Comparison of ENCODE assay signal across 8 cellular contexts in the genomic region with DNA sequence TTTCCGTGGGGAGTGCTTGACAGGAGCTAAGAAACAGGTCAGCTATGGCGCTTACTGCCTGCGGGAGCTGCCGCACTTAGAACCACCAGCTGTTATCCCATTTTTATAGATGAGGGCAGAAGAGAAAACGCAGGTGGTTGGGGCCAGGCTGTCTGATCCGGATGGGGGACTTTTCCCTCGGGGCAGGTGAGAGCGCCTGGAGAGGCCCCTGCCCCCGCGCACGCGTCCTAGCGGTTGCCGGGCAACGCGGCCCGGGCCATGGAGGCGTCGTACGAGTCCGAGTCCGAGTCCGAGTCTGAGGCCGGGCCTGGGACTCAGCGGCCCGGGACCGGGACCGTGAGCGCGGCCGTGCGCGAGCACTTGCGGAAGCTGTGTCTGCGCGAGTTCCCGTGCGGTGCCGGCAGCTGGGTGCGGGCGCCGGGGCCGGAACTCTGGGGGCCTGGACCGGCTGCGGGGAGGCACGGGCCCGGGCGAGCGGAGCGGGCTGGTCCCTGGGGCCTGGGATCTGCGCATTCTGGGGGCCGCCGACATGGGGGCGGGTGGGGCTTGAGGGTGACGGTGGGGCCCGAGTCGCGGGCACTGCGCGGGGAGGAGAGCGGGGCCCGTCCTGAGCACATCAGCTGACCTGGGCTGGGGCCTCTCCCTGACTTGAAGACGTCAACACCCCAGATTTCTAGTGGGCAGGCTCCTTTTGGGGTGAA. TPM values are rescaled to one million over a fixed set of nuclear protein-coding genes. Genes with fewer than 3 reads are reported as not detected.
DNase-seq lines count a peak whose midpoint lies in the region; ATAC-seq and TF ChIP-seq lines count a peak whose summit lies in the region.

A gene with protein sequence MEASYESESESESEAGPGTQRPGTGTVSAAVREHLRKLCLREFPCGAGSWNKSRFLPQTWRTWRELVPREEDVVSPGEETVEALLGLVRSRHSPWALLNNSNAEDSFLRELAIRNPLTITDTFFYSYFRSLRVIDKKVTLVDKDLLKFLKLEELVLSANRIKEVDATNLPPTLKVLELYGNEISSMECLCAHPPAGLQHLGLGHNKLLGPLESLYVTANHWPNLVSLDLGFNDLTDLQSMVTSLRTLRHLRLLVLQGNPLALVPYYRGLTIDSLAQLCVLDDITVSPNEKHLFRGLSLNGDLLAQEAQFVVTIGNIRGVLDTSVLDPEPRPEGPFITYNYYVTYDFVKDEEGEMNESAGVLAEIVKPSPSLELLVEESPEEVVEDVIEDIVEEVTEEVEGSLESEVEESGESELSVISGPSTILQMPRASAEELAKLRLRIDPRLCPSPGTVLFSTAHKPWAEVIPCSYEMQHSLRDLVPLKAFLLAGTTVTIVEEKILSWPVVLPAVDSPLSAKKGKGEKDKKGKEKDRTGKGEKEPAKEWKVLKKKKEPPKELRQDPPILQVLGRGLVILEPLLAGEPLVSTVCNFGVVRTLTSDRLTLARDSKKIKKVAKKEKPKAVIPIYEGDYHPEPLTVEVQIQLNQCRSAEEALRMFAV (plus strand): TSS at position 237 of the 701 bp plus-strand sequence. CDS start 22 bp downstream, at position 259.

- no peak for TF ChIP-seq RAD21 in SK-N-SH (IDR thresholded peaks at IDR 0.05; ENCODE audit: low read length)

- H3K4me2 ChIP-seq in SK-N-SH, result peak within 1 kb of the TSS; percentile 63

- H3K27me3 ChIP-seq in SK-N-SH (ENCODE audit: insufficient read depth) (no peaks in the 10 kb centered on the region), lower lobe of right lung (ENCODE audit: low read depth) (peaks cover 12% of the 10 kb centered on the region), testis (no peaks in the 10 kb centered on the region)

- peaks cover 5% of the 10 kb centered on the region for H3F3A ChIP-seq in SK-N-SH (replicated peaks; ENCODE audit: insufficient read depth)

- no peaks in the 10 kb centered on the region for H3K9me2 ChIP-seq in SK-N-SH

- 0 out of 4 replicates have a peak, but pooled peaks of 1 of the 2 experiments have one; percentile 24 for TF ChIP-seq EP300 in SK-N-SH (IDR thresholded peaks at IDR 0.05; ENCODE audit: borderline replicate concordance in 1 of 2, low read depth in 1 of 2, low read length in 1 of 2)

- no peak for TF ChIP-seq CTCF in SK-N-SH (IDR thresholded peaks at IDR 0.05)
- no peak for TF ChIP-seq CTCF in coronary artery (IDR thresholded peaks at IDR 0.05)
- TF ChIP-seq CTCF in lower lobe of right lung (IDR thresholded peaks at IDR 0.05), result no peak
- no peak for TF ChIP-seq CTCF in testis (IDR thresholded peaks at IDR 0.05)

- no peaks in the 10 kb centered on the region for H3K79me2 ChIP-seq in SK-N-SH (ENCODE audit: insufficient read depth)

- CTCF ChIA-PET in SK-N-SH (lab: Yijun Ruan, JAX), result interaction anchor here (1.1 to 2.2 kb wide), 7 partner anchors 8 to 173 kb away, joined by 3 to 14 read pairs (median 4); no protein-coding TSS in a partner anchor

- WGBS in SK-N-SH (ENCODE audit: low lambda C conversion rate), result 25% methylated on average over 26 of the region's 63 CpGs
- WGBS in testis, 2 donors, result 0 to 2% methylated on average over 5 to 61 of the region's 63 CpGs

- H3K9ac ChIP-seq in SK-N-SH, result no peak within 1 kb of the TSS

- ATAC-seq in lower lobe of right lung, result peak; percentile 82 to 86

- TF ChIP-seq POLR2A in testis (IDR thresholded peaks at IDR 0.05), result no peak

- H4K20me1 ChIP-seq in SK-N-SH (ENCODE audit: insufficient read depth), result no peaks in the 10 kb centered on the region

- peak within 1 kb of the TSS; percentile 39 to 46; a peak in 3 of 4 replicates for H3K4me3 ChIP-seq in SK-N-SH (ENCODE audit: low read depth in 2 of 2, low read length in 1 of 2)
- peak within 1 kb of the TSS; percentile 76 for H3K4me3 ChIP-seq in coronary artery
- H3K4me3 ChIP-seq in lower lobe of right lung, result peak within 1 kb of the TSS; percentile 60
- H3K4me3 ChIP-seq in testis, result peak within 1 kb of the TSS; percentile 62 to 71

- peak within 1 kb of the TSS; percentile 70; the same call in 1 of the 2 replicates for H2AFZ ChIP-seq in SK-N-SH (ENCODE audit: low read depth)

- no peaks in the 10 kb centered on the region; a peak in 1 of 4 replicates for H3K4me1 ChIP-seq in SK-N-SH (ENCODE audit: control insufficient read depth in 1 of 2, insufficient read depth in 2 of 2, low read depth in 1 of 2, low read length in 1 of 2)
- peaks cover 11% of the 10 kb centered on the region for H3K4me1 ChIP-seq in lower lobe of right lung
- H3K4me1 ChIP-seq in testis, result no peaks in the 10 kb centered on the region

- H3K27ac ChIP-seq in SK-N-SH (ENCODE audit: low read depth in 2 of 2, low read length in 1 of 2), result no peak within 1 kb of the TSS
- no peak within 1 kb of the TSS for H3K27ac ChIP-seq in coronary artery
- H3K27ac ChIP-seq in lower lobe of right lung, result no peak within 1 kb of the TSS
- H3K27ac ChIP-seq in testis, result peak within 1 kb of the TSS in 1 of 2 donors; percentile 41

- H3K9me3 ChIP-seq in SK-N-SH (no peaks in the 10 kb centered on the region), lower lobe of right lung (no peaks in the 10 kb centered on the region), testis (no peaks in the 10 kb centered on the region)

- POLR2A ChIA-PET in SK-N-SH (lab: Yijun Ruan, JAX), result no interaction called here

- DNase-seq in activated T-cell treated with anti-CD3 and anti-CD28 coated beads for 1 hour (ENCODE audit: low read depth) (peak; percentile 25), activated T-cell treated with anti-CD3 and anti-CD28 coated beads for 4 hours (no peak), SK-N-SH (peak; percentile 83), coronary artery (ENCODE audit: low spot score) (no peak), lower lobe of right lung (peak; percentile 67), testis (peak; percentile 67), NCI-H446 (lab: John Stamatoyannopoulos, UW) (no peak), NCI-H128 (lab: John Stamatoyannopoulos, UW; ENCODE audit: unreplicated experiment) (no peak)

- intact Hi-C loops in lower lobe of right lung (cut with DNase I), result no loop called here
- intact Hi-C loops in testis (cut with DNase I; ENCODE audit: low total_unique reads), result no loop called here

- H3K36me3 ChIP-seq in SK-N-SH (replicated peaks in 1 of 2; ENCODE audit: control insufficient read depth in 1 of 2, insufficient read depth in 2 of 2, low read length in 1 of 2) (no peaks in the 10 kb centered on the region), lower lobe of right lung (no peaks in the 10 kb centered on the region), testis (ENCODE audit: low read depth, missing control alignments) (no peaks in the 10 kb centered on the region)

TF ChIP-seq in SK-N-SH, 30 proteins besides CTCF, POLR2A, EP300 and RAD21:
- TF ChIP-seq NRF1 (IDR thresholded peaks at IDR 0.05; ENCODE audit: low read depth, low read length), result 0 out of 2 replicates have a peak, but pooled peaks have one; percentile 16
- TF ChIP-seq MEF2A (IDR thresholded peaks at IDR 0.05; ENCODE audit: borderline replicate concordance, low read depth), result no peak
- TF ChIP-seq FOSL2 (IDR thresholded peaks at IDR 0.05; ENCODE audit: borderline replicate concordance, low read depth), result no peak
- no peak for TF ChIP-seq MXI1 (IDR thresholded peaks at IDR 0.05; ENCODE audit: low read depth, low read length)
- no peak for TF ChIP-seq GABPA (IDR thresholded peaks at IDR 0.05; ENCODE audit: low read depth)
- TF ChIP-seq SIN3A (IDR thresholded peaks at IDR 0.05; ENCODE audit: borderline replicate concordance, low read depth, low read length), result no peak
- TF ChIP-seq, protein P1, sequence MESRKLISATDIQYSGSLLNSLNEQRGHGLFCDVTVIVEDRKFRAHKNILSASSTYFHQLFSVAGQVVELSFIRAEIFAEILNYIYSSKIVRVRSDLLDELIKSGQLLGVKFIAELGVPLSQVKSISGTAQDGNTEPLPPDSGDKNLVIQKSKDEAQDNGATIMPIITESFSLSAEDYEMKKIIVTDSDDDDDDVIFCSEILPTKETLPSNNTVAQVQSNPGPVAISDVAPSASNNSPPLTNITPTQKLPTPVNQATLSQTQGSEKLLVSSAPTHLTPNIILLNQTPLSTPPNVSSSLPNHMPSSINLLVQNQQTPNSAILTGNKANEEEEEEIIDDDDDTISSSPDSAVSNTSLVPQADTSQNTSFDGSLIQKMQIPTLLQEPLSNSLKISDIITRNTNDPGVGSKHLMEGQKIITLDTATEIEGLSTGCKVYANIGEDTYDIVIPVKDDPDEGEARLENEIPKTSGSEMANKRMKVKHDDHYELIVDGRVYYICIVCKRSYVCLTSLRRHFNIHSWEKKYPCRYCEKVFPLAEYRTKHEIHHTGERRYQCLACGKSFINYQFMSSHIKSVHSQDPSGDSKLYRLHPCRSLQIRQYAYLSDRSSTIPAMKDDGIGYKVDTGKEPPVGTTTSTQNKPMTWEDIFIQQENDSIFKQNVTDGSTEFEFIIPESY (IDR thresholded peaks at IDR 0.05; ENCODE audit: borderline replicate concordance, low read depth), result no peak
- no peak for TF ChIP-seq RCOR1 (IDR thresholded peaks at IDR 0.05; ENCODE audit: low read length)
TF ChIP-seq in SK-N-SH: peak in this region for 1.

RNA-seq across cellular contexts. Expression of the gene that starts here (rescaled TPM):
- polyA plus RNA-seq in SK-N-SH (2012; rRNA removed), result 0.94 and 1.4 TPM in 2 replicates
- polyA plus RNA-seq in SK-N-SH (2012; cell fraction: cytosol; rRNA removed), result 0.50 and 0.59 TPM in 2 replicates
- polyA plus RNA-seq in SK-N-SH (2012; cell fraction: nucleus; rRNA removed), result 1.5 and 1.7 TPM in 2 replicates
- 4.2 TPM for total RNA-seq in lower lobe of right lung
- total RNA-seq in testis, result 10 to 100 TPM; 10.8 to 11.0 TPM
- 16.6 TPM for polyA plus RNA-seq in testis (ENCODE audit: insufficient read depth, low read depth, low replicate concordance)

Comparison
In these comparisons a context has a peak if more than half of its experiments do, and no peak if none do; other contexts are left out.
1. DNase-seq: peak in activated T-cell treated with anti-CD3 and anti-CD28 coated beads for 1 hour (single experiment), SK-N-SH (single experiment), lower lobe of right lung (single experiment) and testis (single experiment); none in activated T-cell treated with anti-CD3 and anti-CD28 coated beads for 4 hours (single experiment), coronary artery (single experiment), NCI-H446 (0 of 2) and NCI-H128 (single experiment).
2. Peak in every context shown above with its lines, with median percentiles within 50 percentile points of each other: H3K4me3 ChIP-seq.